ENCODE assay signal across 15 cellular contexts in the genomic region with DNA sequence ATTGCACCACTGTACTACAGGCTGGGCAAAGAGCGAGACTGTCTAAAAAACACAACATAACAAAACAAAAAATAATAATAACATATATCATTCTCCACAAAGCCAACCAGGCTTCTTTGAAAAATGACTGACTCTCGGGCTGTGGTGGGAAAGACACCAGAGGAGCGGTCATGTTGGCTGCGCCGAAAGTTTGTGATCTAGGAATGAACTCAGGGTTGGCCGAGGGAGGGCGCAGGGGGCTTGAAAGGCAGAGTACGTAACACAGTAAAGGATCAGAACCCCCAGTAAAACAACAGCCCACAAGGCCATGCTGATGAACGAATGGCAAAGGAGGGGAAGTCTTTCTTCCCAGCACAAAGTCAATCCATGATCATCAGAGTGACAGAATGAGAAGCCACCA. TPM values are rescaled to one million over a fixed set of nuclear protein-coding genes. Genes with fewer than 3 reads are reported as not detected.
DNase-seq lines count a peak whose midpoint lies in the region; ATAC-seq and TF ChIP-seq lines count a peak whose summit lies in the region.
"Had no signal": no experiment of that assay in that cellular context is flagged by ENCODE, and none has a peak within 500 bp of the region (broad histone marks: within the 10 kb centered on the region; RNA-seq: fewer than 3 reads in every experiment).

No MANE protein-coding gene starts in this region.

- no peaks in the 10 kb centered on the region for H3K27me3 Mint-ChIP-seq in activated T-cell treated with anti-CD3 and anti-CD28 coated beads, Interleukin-2, amount 50 U/mL, for 24 hours
- H3K27me3 Mint-ChIP-seq in endodermal cell (ENCODE audit: insufficient read depth) (no peaks in the 10 kb centered on the region), osteocyte (ENCODE audit: unreplicated experiment) (no peaks in the 10 kb centered on the region)

- no peaks in the 10 kb centered on the region for H3K9me3 Mint-ChIP-seq in activated T-cell treated with anti-CD3 and anti-CD28 coated beads, Interleukin-2, amount 50 U/mL, for 24 hours
- H3K9me3 Mint-ChIP-seq in endodermal cell: no peaks in the 10 kb centered on the region
- no peaks in the 10 kb centered on the region for H3K9me3 Mint-ChIP-seq in osteocyte (ENCODE audit: unreplicated experiment)

- no peaks in the 10 kb centered on the region for H3K36me3 ChIP-seq in Panc1 (ENCODE audit: control insufficient read depth, insufficient read depth, low read length)
- H3K36me3 ChIP-seq in endodermal cell (ENCODE audit: control insufficient read depth, insufficient read depth, low read length): no peaks in the 10 kb centered on the region
- H3K36me3 ChIP-seq: uterus had no signal

- no peak overlapping the region for H3K4me3 Mint-ChIP-seq in activated T-cell treated with anti-CD3 and anti-CD28 coated beads, Interleukin-2, amount 50 U/mL, for 24 hours
- H3K4me3 Mint-ChIP-seq in endodermal cell (no peak overlapping the region), osteocyte (ENCODE audit: unreplicated experiment) (no peak overlapping the region)

- no peak overlapping the region for H3K9ac ChIP-seq in endodermal cell (ENCODE audit: extremely low read depth, low read length, poor library complexity, severe bottlenecking)
- H3K9ac ChIP-seq: parathyroid adenoma had no signal

- CTCF ChIA-PET in Panc1 (lab: Charles Lee): no interaction called here

- H3K27ac ChIP-seq in Panc1 (ENCODE audit: low read length): peak overlapping the region; percentile 31
- no peak overlapping the region for H3K27ac ChIP-seq in endodermal cell (ENCODE audit: low read depth, low read length)
- H3K27ac ChIP-seq: BLaER1 treated with 17β-estradiol and CSF1 and Interleukin-3, amounts not matched to agents 10 nM and 100 nM; parathyroid adenoma had no signal

- H3K4me3 ChIP-seq in Panc1 (ENCODE audit: low read depth in 2 of 2, low read length in 2 of 2) (no peak overlapping the region), endodermal cell (ENCODE audit: low read length) (no peak overlapping the region)
- H3K4me3 ChIP-seq: BLaER1 treated with 17β-estradiol and CSF1 and Interleukin-3, amounts not matched to agents 10 nM and 100 nM; PC-9; uterus had no signal

- H3K9me3 ChIP-seq in Panc1 (ENCODE audit: control insufficient read depth, insufficient read depth, low read depth, low read length) (no peaks in the 10 kb centered on the region), endodermal cell (ENCODE audit: control insufficient read depth, low read length) (no peaks in the 10 kb centered on the region)
- H3K9me3 ChIP-seq: BLaER1 treated with 17β-estradiol and CSF1 and Interleukin-3, amounts not matched to agents 10 nM and 100 nM; uterus had no signal

- H3K4me1 ChIP-seq in Panc1 (ENCODE audit: control insufficient read depth, insufficient read depth, low read length) (peaks cover 17% of the 10 kb centered on the region), endodermal cell (ENCODE audit: control insufficient read depth, insufficient read depth, low read length) (no peaks in the 10 kb centered on the region)
- H3K4me1 ChIP-seq: parathyroid adenoma had no signal

- WGBS in endodermal cell (ENCODE audit: insufficient coverage in 1 of 2, insufficient read length in 1 of 2), 2 experiments: 94 to 96% methylated on average over 4 to 9 of the region's 9 CpGs

- no peak for DNase-seq in activated T-cell treated with anti-CD3 and anti-CD28 coated beads, Interleukin-2, amount 50 U/mL, for 24 hours
- DNase-seq in activated T-cell treated with anti-CD3 and anti-CD28 coated beads for 4 hours (no peak), Panc1 (ENCODE audit: low read depth, low spot score) (no peak), endodermal cell (no peak), osteocyte (ENCODE audit: extremely low spot score, unreplicated experiment) (no peak), NCI-H2029 (lab: John Stamatoyannopoulos, UW) (no peak)
- DNase-seq: activated CD4-positive, alpha-beta T cell treated with anti-CD3 and anti-CD28 coated beads for 1 hour; NCI-H1436 treated with DMSO at 0.1 percent for 48 hours; NCI-H82; PC-9 had no signal

- no peaks in the 10 kb centered on the region for H3K27me3 ChIP-seq in Panc1 (ENCODE audit: control insufficient read depth, insufficient read depth, low read length)
- no peaks in the 10 kb centered on the region for H3K27me3 ChIP-seq in endodermal cell (ENCODE audit: control insufficient read depth, insufficient read depth, low read length, poor library complexity, severe bottlenecking)
- H3K27me3 ChIP-seq: BLaER1 treated with 17β-estradiol and CSF1 and Interleukin-3, amounts not matched to agents 10 nM and 100 nM; uterus had no signal

- no peak for ATAC-seq in Panc1
- ATAC-seq in GM21619 (IDR thresholded peaks at IDR 0.05; ENCODE audit: unreplicated experiment): no peak
- no peak for ATAC-seq in GM21381 (IDR thresholded peaks at IDR 0.05; ENCODE audit: unreplicated experiment)

- no TSS peak for BruUV-seq in Panc1 (replicated peaks; lab: Mats Ljungman, UMichigan)

- in situ Hi-C loops in Panc1 (cut with HindIII; ENCODE audit: low pct_unique_long_range_greater_than_20kb, low sequenced_read_pairs): no loop called here

- intact Hi-C loops in Panc1 (cut with micrococcal nuclease; ENCODE audit: unreplicated experiment): no loop called here

- peaks cover 32% of the 10 kb centered on the region for H3K4me1 Mint-ChIP-seq in activated T-cell treated with anti-CD3 and anti-CD28 coated beads, Interleukin-2, amount 50 U/mL, for 24 hours (ENCODE audit: low read depth)
- H3K4me1 Mint-ChIP-seq in endodermal cell (peaks cover 12% of the 10 kb centered on the region), osteocyte (ENCODE audit: unreplicated experiment) (peaks cover 33% of the 10 kb centered on the region)

- TF ChIP-seq CTCF in Panc1 (IDR thresholded peaks at IDR 0.05) (no peak), endodermal cell (conservative IDR thresholded peaks at IDR 0.05) (no peak), osteocyte (IDR thresholded peaks at IDR 0.05) (no peak)

- peak overlapping the region; percentile 58 for H3K27ac Mint-ChIP-seq in activated T-cell treated with anti-CD3 and anti-CD28 coated beads, Interleukin-2, amount 50 U/mL, for 24 hours
- H3K27ac Mint-ChIP-seq in endodermal cell (peak overlapping the region; percentile 19), osteocyte (ENCODE audit: unreplicated experiment) (peak overlapping the region; percentile 99)

- peaks cover 28% of the 10 kb centered on the region for H3K36me3 Mint-ChIP-seq in activated T-cell treated with anti-CD3 and anti-CD28 coated beads, Interleukin-2, amount 50 U/mL, for 24 hours (ENCODE audit: low read depth)
- H3K36me3 Mint-ChIP-seq in endodermal cell (ENCODE audit: low read depth) (peaks cover 15% of the 10 kb centered on the region), osteocyte (ENCODE audit: unreplicated experiment) (peaks cover 7% of the 10 kb centered on the region)

- POLR2A ChIA-PET in Panc1 (lab: Charles Lee): no interaction called here

RNA-seq across cellular contexts. Expression of gene SLC35E2B, which starts 4.7 kb away (rescaled TPM):
- 75.7 TPM for total RNA-seq in Panc1 (2021; ENCODE audit: unreplicated experiment)
- polyA plus RNA-seq in Panc1 (2012; ENCODE audit: insufficient read length): 63.0 TPM
- total RNA-seq in endodermal cell: 10 to 100 TPM; 51.2 to 56.9 TPM
- 75.3 TPM for polyA plus RNA-seq in endodermal cell (2013, experiment 1 of 2)
- polyA plus RNA-seq in endodermal cell (2013, experiment 2 of 2): 64.2 TPM
- total RNA-seq in osteocyte: 84.9 and 85.2 TPM in 2 replicates

RNA-seq across cellular contexts. Expression of gene CDK11B, which starts 29.0 kb away (rescaled TPM):
- total RNA-seq in Panc1 (2021; ENCODE audit: unreplicated experiment) (36.5 TPM), endodermal cell (10 to 100 TPM; 31.8 to 33.6 TPM), osteocyte (28.8 and 29.7 TPM in 2 replicates)
- polyA plus RNA-seq in Panc1 (2012; ENCODE audit: insufficient read length): 66.1 TPM
- polyA plus RNA-seq in endodermal cell (2013, experiment 1 of 2): 42.7 TPM
- polyA plus RNA-seq in endodermal cell (2013, experiment 2 of 2): 37.7 TPM

RNA-seq across cellular contexts. Expression of gene CDK11A, which starts 36.3 kb away (rescaled TPM):
- total RNA-seq in Panc1 (2021; ENCODE audit: unreplicated experiment): 83.6 TPM
- polyA plus RNA-seq in Panc1 (2012; ENCODE audit: insufficient read length): 132 TPM
- total RNA-seq in endodermal cell: 10 to 100 TPM; 61.0 to 62.1 TPM
- 43.3 TPM for polyA plus RNA-seq in endodermal cell (2013, experiment 1 of 2)
- 36.0 TPM for polyA plus RNA-seq in endodermal cell (2013, experiment 2 of 2)
- 44.2 and 51.3 TPM in 2 replicates for total RNA-seq in osteocyte

RNA-seq across cellular contexts. Expression of gene MMP23B, which starts 55.9 kb away (rescaled TPM):
- total RNA-seq in Panc1 (2021; ENCODE audit: unreplicated experiment) (5.0 TPM), endodermal cell (10 to 100 TPM; 14.7 to 19.9 TPM), osteocyte (4.8 and 8.5 TPM in 2 replicates)
- polyA plus RNA-seq in Panc1 (2012; ENCODE audit: insufficient read length): 4.7 TPM
- 10.1 TPM for polyA plus RNA-seq in endodermal cell (2013, experiment 1 of 2)
- polyA plus RNA-seq in endodermal cell (2013, experiment 2 of 2): 10.4 TPM

Comparison
In these comparisons a context has a peak if more than half of its experiments do, and no peak if none do; other contexts are left out.
1. H3K27ac Mint-ChIP-seq: peak in every context shown above with its lines; median percentile 99 in osteocyte; 58 in activated T-cell treated with anti-CD3 and anti-CD28 coated beads, Interleukin-2, amount 50 U/mL, for 24 hours; 19 in endodermal cell.